Comparison of ENCODE assay signal across 8 cellular contexts in genomic region chr17:75897076-75898019, GRCh38.
DNase-seq lines count a peak whose midpoint lies in the region; ATAC-seq and FAIRE-seq lines count a peak whose summit lies in the region.

No MANE protein-coding gene starts in this region.

- H3K4me1 ChIP-seq in ACC112 (ENCODE audit: control insufficient read depth, insufficient read depth, low read length, unreplicated experiment): peaks cover 5% of the 10 kb centered on the region
- H3K4me1 ChIP-seq in muscle layer of duodenum (ENCODE audit: control insufficient read depth in 1 of 2, insufficient read depth in 2 of 2, low read length in 2 of 2): peaks cover 14 to 29% of the 10 kb centered on the region in 2 donors

- H3K27me3 ChIP-seq in ACC112 (ENCODE audit: insufficient read depth, low read length) (no peaks in the 10 kb centered on the region), muscle layer of duodenum (ENCODE audit: low read depth, low read length) (no peaks in the 10 kb centered on the region)

- H3K4me3 ChIP-seq in ACC112 (ENCODE audit: low read depth, low read length) (peak overlapping the region; percentile 89), muscle layer of duodenum (ENCODE audit: low read depth in 1 of 2, low read length in 2 of 2) (peak overlapping the region in 1 of 2 donors; percentile 76)

- peaks cover 8% of the 10 kb centered on the region; the same call in 1 of the 2 replicates for H3K36me3 ChIP-seq in ACC112 (ENCODE audit: insufficient read depth, low read length)
- H3K36me3 ChIP-seq in muscle layer of duodenum (ENCODE audit: control insufficient read depth in 1 of 2, insufficient read depth in 2 of 2, low read length in 2 of 2): peaks cover 14 to 46% of the 10 kb centered on the region in 2 donors

- H2AFZ ChIP-seq in ACC112 (ENCODE audit: low read length, unreplicated experiment): no peak overlapping the region

- no peaks in the 10 kb centered on the region for H3K9me3 ChIP-seq in muscle layer of duodenum (ENCODE audit: control insufficient read depth in 1 of 2, low read length in 2 of 2)

- no peak for ATAC-seq in HG02759 (IDR thresholded peaks at IDR 0.05; ENCODE audit: unreplicated experiment)

- H3K27ac ChIP-seq in ACC112 (ENCODE audit: low read depth, low read length) (no peak overlapping the region), caudate nucleus (ENCODE audit: low read depth, low read length) (peak overlapping the region; percentile 88), muscle layer of duodenum (ENCODE audit: low read length) (peak overlapping the region; percentile 31)

- FAIRE-seq in HTR-8/SVneo (lab: Jason Lieb, UNC): peak; percentile 31

- DNase-seq in HTR-8/SVneo (ENCODE audit: insufficient read length, low spot score) (no peak), caudate nucleus (lab: John Stamatoyannopoulos, UW) (peak in 1 of 61 donors; percentile 51), DMS153 treated with DMSO at 0.1 percent for 48 hours (lab: John Stamatoyannopoulos, UW; ENCODE audit: unreplicated experiment) (no peak), NCI-H128 (lab: John Stamatoyannopoulos, UW; ENCODE audit: unreplicated experiment) (no peak), RKO (ENCODE audit: low spot score) (no peak)

- peaks cover 17% of the 10 kb centered on the region for H3K79me2 ChIP-seq in ACC112 (ENCODE audit: control insufficient read depth, insufficient read depth, low read length, unreplicated experiment)
